ENCODE assay signal across 18 cellular contexts in genomic region chr4:136873555-136873954, GRCh38.
"Had no signal": no experiment of that assay in that cellular context is flagged by ENCODE, and none has a peak within 500 bp of the region (broad histone marks: within the 10 kb centered on the region; RNA-seq: fewer than 3 reads in every experiment).

No MANE protein-coding gene starts in this region.

- H3K36me3 Mint-ChIP-seq: immature natural killer cell, memory B cell had no signal

- H3K36me3 ChIP-seq: left ventricle myocardium inferior, lower lobe of right lung, right atrium auricular region had no signal

- H3K9me3 Mint-ChIP-seq: memory B cell had no signal

- H3K4me1 Mint-ChIP-seq: immature natural killer cell, memory B cell, nephron had no signal

- H3K27me3 ChIP-seq: foreskin keratinocyte, right atrium auricular region had no signal

- H3K9ac ChIP-seq: parathyroid adenoma had no signal

- H3K4me3 ChIP-seq: coronary artery, left ventricle myocardium inferior, lower lobe of right lung, right atrium auricular region had no signal

- H3K4me1 ChIP-seq: foreskin keratinocyte, left ventricle myocardium inferior, lower lobe of right lung, parathyroid adenoma, right atrium auricular region had no signal

- H3K27ac ChIP-seq: coronary artery, foreskin keratinocyte, left ventricle myocardium inferior, lower lobe of right lung, parathyroid adenoma, right atrium auricular region had no signal

- H3K9me3 ChIP-seq: left ventricle myocardium inferior, lower lobe of right lung, right atrium auricular region had no signal

- H3K27ac Mint-ChIP-seq: endodermal cell, immature natural killer cell, memory B cell had no signal

- H3K4me3 Mint-ChIP-seq: endodermal cell, immature natural killer cell, memory B cell, nephron had no signal

- ATAC-seq: foreskin keratinocyte, left cardiac atrium, lower lobe of right lung had no signal

- DNase-seq: effector CD4-positive, alpha-beta T cell; endodermal cell; erythroblast; foreskin keratinocyte; immature natural killer cell; left cardiac atrium; left ventricle myocardium inferior; lower lobe of right lung; midbrain; small intestine; stimulated activated CD4-positive, alpha-beta T cell treated with anti-CD3 and anti-CD28 coated beads, Interleukin-12 subunit alpha, Interleukin-12 subunit beta, amount 100 ng/mL, for 4 hours; stimulated activated naive CD4-positive, alpha-beta T cell treated with Interleukin-2 at 50 U/mL for 16 hours; trophoblast cell had no signal

- H3K27me3 Mint-ChIP-seq: memory B cell had no signal
